In the genomic region with DNA sequence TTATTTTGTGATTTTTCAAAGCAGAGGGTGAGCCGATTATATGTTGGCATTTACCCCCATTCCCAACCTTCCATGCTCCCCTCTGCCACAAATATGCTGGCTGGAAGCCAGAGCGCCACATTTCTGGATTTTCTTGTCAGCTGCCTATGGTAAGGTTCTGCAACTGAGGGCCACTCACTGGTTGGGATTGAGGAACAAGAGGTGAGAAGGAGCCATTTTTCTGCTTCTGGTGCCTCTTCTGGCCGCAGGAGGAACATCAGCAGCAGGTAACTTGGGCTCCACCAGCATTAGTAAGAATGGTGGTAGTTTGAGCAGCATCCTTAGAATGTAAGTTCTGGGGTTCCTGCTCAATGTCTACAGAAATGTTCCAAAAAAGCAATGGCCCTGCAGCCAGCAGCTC, we compare ENCODE assay signal across 9 cellular contexts.
DNase-seq lines count a peak whose midpoint lies in the region; ATAC-seq and TF ChIP-seq lines count a peak whose summit lies in the region.
"Had no signal": no experiment of that assay in that cellular context is flagged by ENCODE, and none has a peak within 500 bp of the region (broad histone marks: within the 10 kb centered on the region; RNA-seq: fewer than 3 reads in every experiment).

No MANE protein-coding gene starts in this region.

- peak; percentile 58 for TF ChIP-seq CTCF in DND-41 (IDR thresholded peaks at IDR 0.05; ENCODE audit: borderline replicate concordance, extremely low read depth, low read length, poor library complexity, severe bottlenecking)
- peak; percentile 46 for TF ChIP-seq CTCF in RWPE2 (IDR thresholded peaks at IDR 0.05; ENCODE audit: poor library complexity, severe bottlenecking)
- TF ChIP-seq CTCF in upper lobe of left lung (IDR thresholded peaks at IDR 0.05): no peak
- TF ChIP-seq CTCF in lower lobe of right lung (IDR thresholded peaks at IDR 0.05): no peak

- H4K91ac ChIP-seq in neuronal stem cell (ENCODE audit: low read depth, low read length, poor library complexity): no peak overlapping the region

- H3K18ac ChIP-seq in neuronal stem cell (ENCODE audit: low read length): no peak overlapping the region

- no peak for TF ChIP-seq EP300 in upper lobe of left lung (IDR thresholded peaks at IDR 0.05)

- H2AFZ ChIP-seq in DND-41 (ENCODE audit: low read depth, low read length) (no peak overlapping the region), neuronal stem cell (ENCODE audit: low read length) (no peak overlapping the region)

- H3K27me3 ChIP-seq in DND-41 (ENCODE audit: insufficient read depth, low read length, poor library complexity): no peaks in the 10 kb centered on the region
- H3K27me3 ChIP-seq in HAP-1 (ENCODE audit: low read depth): no peaks in the 10 kb centered on the region
- peaks cover 3% of the 10 kb centered on the region for H3K27me3 ChIP-seq in RWPE2 (ENCODE audit: insufficient read depth, poor library complexity, severe bottlenecking)
- no peaks in the 10 kb centered on the region for H3K27me3 ChIP-seq in right cardiac atrium (ENCODE audit: control insufficient read depth, insufficient read depth)
- no peaks in the 10 kb centered on the region for H3K27me3 ChIP-seq in neuronal stem cell (ENCODE audit: control insufficient read depth in 3 of 3, insufficient read depth in 3 of 3, low read depth in 1 of 3, low read length in 3 of 3)
- no peaks in the 10 kb centered on the region for H3K27me3 ChIP-seq in upper lobe of left lung
- no peaks in the 10 kb centered on the region for H3K27me3 ChIP-seq in lower lobe of right lung (ENCODE audit: low read depth)

- no peak for TF ChIP-seq POLR2A in upper lobe of left lung (IDR thresholded peaks at IDR 0.05)

- H3K4me3 ChIP-seq in DND-41 (ENCODE audit: low read depth in 1 of 2, low read length in 2 of 2) (no peak overlapping the region), HAP-1 (no peak overlapping the region), RWPE2 (ENCODE audit: severe bottlenecking) (no peak overlapping the region), right cardiac atrium (ENCODE audit: low read length) (peak overlapping the region; percentile 74), neuronal stem cell (ENCODE audit: low read length in 2 of 2) (no peak overlapping the region), upper lobe of left lung (no peak overlapping the region), lower lobe of right lung (no peak overlapping the region)

- H4K8ac ChIP-seq in neuronal stem cell (ENCODE audit: low read depth, low read length): no peak overlapping the region

- 76% methylated on average over 3 of the region's 3 CpGs for WGBS in right cardiac atrium
- WGBS in neuronal stem cell (ENCODE audit: extremely low coverage in 2 of 2, insufficient read length in 2 of 2, insufficient replicate concordance in 1 of 2), 2 donors: no CpG with 5 or more reads among the region's 3 CpGs
- 96 to 99% methylated on average over 3 of the region's 3 CpGs for WGBS in upper lobe of left lung, 2 donors

- H2BK5ac ChIP-seq in neuronal stem cell (ENCODE audit: low read length): no peak overlapping the region

- DNase-seq in DND-41 (no peak), HAP-1 (ENCODE audit: low spot score in 2 of 2) (peak; percentile 6 to 16), RWPE2 (ENCODE audit: low spot score) (no peak), right cardiac atrium (peak in 2 of 3 donors; percentile 50 to 58), epidermal melanocyte (ENCODE audit: insufficient read length, low spot score) (no peak), neuronal stem cell (ENCODE audit: low spot score) (no peak), upper lobe of left lung (no peak), lower lobe of right lung (no peak)

- in situ Hi-C loops in HAP-1 (cut with MboI; ENCODE audit: low sequenced_read_pairs): no loop called here

- H3K4me1 ChIP-seq in DND-41 (ENCODE audit: insufficient read depth, low read length) (no peaks in the 10 kb centered on the region), HAP-1 (no peaks in the 10 kb centered on the region), RWPE2 (ENCODE audit: insufficient read depth, poor library complexity, severe bottlenecking) (no peaks in the 10 kb centered on the region), right cardiac atrium (ENCODE audit: control insufficient read depth, insufficient read depth, low read length) (peaks cover 3% of the 10 kb centered on the region), neuronal stem cell (ENCODE audit: control insufficient read depth in 2 of 2, insufficient read depth in 1 of 2, low read depth in 1 of 2, low read length in 2 of 2) (no peaks in the 10 kb centered on the region), upper lobe of left lung (no peaks in the 10 kb centered on the region), lower lobe of right lung (no peaks in the 10 kb centered on the region)

- H3K36me3 ChIP-seq in DND-41 (ENCODE audit: insufficient read depth, low read length): no peaks in the 10 kb centered on the region
- no peaks in the 10 kb centered on the region for H3K36me3 ChIP-seq in HAP-1 (replicated peaks)
- H3K36me3 ChIP-seq in RWPE2 (ENCODE audit: low read depth): no peaks in the 10 kb centered on the region
- H3K36me3 ChIP-seq in neuronal stem cell (replicated peaks in 1 of 2; ENCODE audit: control insufficient read depth in 2 of 2, insufficient read depth in 2 of 2, low read length in 2 of 2): no peaks in the 10 kb centered on the region
- H3K36me3 ChIP-seq in upper lobe of left lung: no peaks in the 10 kb centered on the region
- H3K36me3 ChIP-seq in lower lobe of right lung: no peaks in the 10 kb centered on the region

- H3K9me3 ChIP-seq in DND-41 (ENCODE audit: insufficient read depth, low read length, severe bottlenecking) (no peaks in the 10 kb centered on the region), HAP-1 (no peaks in the 10 kb centered on the region), RWPE2 (ENCODE audit: severe bottlenecking) (no peaks in the 10 kb centered on the region), right cardiac atrium (ENCODE audit: control insufficient read depth, low read length) (no peaks in the 10 kb centered on the region), neuronal stem cell (replicated peaks in 1 of 2; ENCODE audit: control insufficient read depth in 2 of 2, insufficient read depth in 1 of 2, low read depth in 1 of 2, low read length in 2 of 2) (no peaks in the 10 kb centered on the region), upper lobe of left lung (no peaks in the 10 kb centered on the region), lower lobe of right lung (no peaks in the 10 kb centered on the region)

- no peak overlapping the region for H3K4ac ChIP-seq in neuronal stem cell (ENCODE audit: low read length)

- H2BK15ac ChIP-seq in neuronal stem cell (ENCODE audit: low read length): no peak overlapping the region

- H3K9ac ChIP-seq in DND-41 (ENCODE audit: low read depth, low read length) (no peak overlapping the region), neuronal stem cell (ENCODE audit: low read depth, low read length, poor library complexity) (no peak overlapping the region)

- H3K79me1 ChIP-seq in neuronal stem cell (ENCODE audit: low read depth, low read length): no peaks in the 10 kb centered on the region

- H3K27ac ChIP-seq in DND-41 (ENCODE audit: low read length) (no peak overlapping the region), RWPE2 (ENCODE audit: poor library complexity, severe bottlenecking) (no peak overlapping the region), right cardiac atrium (ENCODE audit: low read length) (peak overlapping the region; percentile 15), neuronal stem cell (replicated peaks; ENCODE audit: low read length) (no peak overlapping the region), upper lobe of left lung (no peak overlapping the region), lower lobe of right lung (no peak overlapping the region)

- H4K20me1 ChIP-seq in DND-41 (ENCODE audit: insufficient read depth, low read length): no peaks in the 10 kb centered on the region

- H2AK5ac ChIP-seq in neuronal stem cell (ENCODE audit: low read depth, low read length): no peak overlapping the region

- H3K23ac ChIP-seq in neuronal stem cell (ENCODE audit: low read depth, low read length, poor library complexity): no peak overlapping the region

- H3K4me2 ChIP-seq in DND-41 (ENCODE audit: insufficient read depth, low read length) (no peak overlapping the region), neuronal stem cell (ENCODE audit: insufficient read depth, low read length, poor library complexity, severe bottlenecking) (no peak overlapping the region)

- no peak overlapping the region for H2BK120ac ChIP-seq in neuronal stem cell (ENCODE audit: low read depth, low read length)

- H2BK12ac ChIP-seq in neuronal stem cell (ENCODE audit: low read length): no peak overlapping the region

- no peaks in the 10 kb centered on the region for H3K79me2 ChIP-seq in DND-41 (ENCODE audit: insufficient read depth, low read length)

- ATAC-seq in DND-41 (ENCODE audit: insufficient read depth, low read depth) (peak; percentile 59; the same call in 2 of the 3 replicates), RWPE2 (ENCODE audit: low read depth) (no peak), right cardiac atrium (peak; percentile 13 to 15), upper lobe of left lung (ENCODE audit: low FRiP score in 2 of 2) (no peak), lower lobe of right lung (no peak)
- ATAC-seq: stimulated activated memory B cell treated with anti-CD40 and anti-IgM and Interleukin-4, amounts not matched to agents 10 μg/mL and 1 μg/mL and 100 μg/mL, for 72 hours had no signal

- intact Hi-C loops in right cardiac atrium (cut with DNase I): loop anchor here in 1 of 4 donors (10.0 kb wide), 1 partner anchor 132 kb away; no protein-coding TSS in a partner anchor
- intact Hi-C loops in lower lobe of right lung (cut with DNase I): no loop called here

- H3K14ac ChIP-seq in neuronal stem cell (ENCODE audit: low read length): no peak overlapping the region

Comparison
In these comparisons a context has a peak if more than half of its experiments do, and no peak if none do; other contexts are left out.
1. ATAC-seq: peak in DND-41 (single experiment) and right cardiac atrium (2 of 2); none in RWPE2 (single experiment), upper lobe of left lung (0 of 2) and lower lobe of right lung (0 of 2).
2. DNase-seq: peak in HAP-1 (2 of 2) and right cardiac atrium (2 of 3); none in DND-41 (single experiment), RWPE2 (single experiment), epidermal melanocyte (single experiment), neuronal stem cell (single experiment), upper lobe of left lung (0 of 2) and lower lobe of right lung (single experiment).
3. CTCF ChIP-seq: peak in DND-41 (single experiment) and RWPE2 (single experiment); none in upper lobe of left lung (0 of 6) and lower lobe of right lung (single experiment).